Comparison of ENCODE assay signal across 11 cellular contexts in genomic region chr13:48431987-48432615, GRCh38. TPM values are rescaled to one million over a fixed set of nuclear protein-coding genes. Genes with fewer than 3 reads are reported as not detected.
DNase-seq lines count a peak whose midpoint lies in the region; ATAC-seq and TF ChIP-seq lines count a peak whose summit lies in the region.
"Had no signal": no experiment of that assay in that cellular context is flagged by ENCODE, and none has a peak within 500 bp of the region (broad histone marks: within the 10 kb centered on the region; RNA-seq: fewer than 3 reads in every experiment).

No MANE protein-coding gene starts in this region.

- H3K79me2 ChIP-seq in parathyroid adenoma = no peaks in the 10 kb centered on the region

- intact Hi-C loops in CD4-positive, alpha-beta memory T cell (cut with micrococcal nuclease) = loop anchor here (1.0 to 2.0 kb wide), 2 partner anchors 8 to 15 kb away; no protein-coding TSS in a partner anchor

- H3K9ac ChIP-seq in parathyroid adenoma = no peak overlapping the region

- no peaks in the 10 kb centered on the region for H3K9me3 Mint-ChIP-seq in CD4-positive, alpha-beta memory T cell
- H3K9me3 Mint-ChIP-seq in endothelial cell (ENCODE audit: unreplicated experiment) = no peaks in the 10 kb centered on the region

- no peak overlapping the region for H3K4me3 ChIP-seq in CD4-positive, alpha-beta memory T cell (ENCODE audit: low read length in 2 of 2)
- no peak overlapping the region for H3K4me3 ChIP-seq in parathyroid adenoma (ENCODE audit: low read depth, low read length)
- H3K4me3 ChIP-seq: lung had no signal

- H3K27me3 ChIP-seq in CD4-positive, alpha-beta memory T cell (ENCODE audit: insufficient read depth, low read length) = no peaks in the 10 kb centered on the region
- no peaks in the 10 kb centered on the region for H3K27me3 ChIP-seq in parathyroid adenoma (ENCODE audit: control insufficient read depth, insufficient read depth, low read length)

- peak overlapping the region in 7 of 8 donors; percentile 12 to 85 (median 58) for H3K4me3 Mint-ChIP-seq in CD4-positive, alpha-beta memory T cell
- H3K4me3 Mint-ChIP-seq in endothelial cell (ENCODE audit: unreplicated experiment) = no peak overlapping the region

- H3K27me3 Mint-ChIP-seq in CD4-positive, alpha-beta memory T cell = no peaks in the 10 kb centered on the region
- H3K27me3 Mint-ChIP-seq in endothelial cell (ENCODE audit: unreplicated experiment) = no peaks in the 10 kb centered on the region

- TF ChIP-seq CTCF in endothelial cell (IDR thresholded peaks at IDR 0.05; ENCODE audit: unreplicated experiment) (no peak), parathyroid adenoma (IDR thresholded peaks at IDR 0.05) (no peak)

- H3K4me1 Mint-ChIP-seq in CD4-positive, alpha-beta memory T cell = peaks cover 45 to 63% (median 56%) of the 10 kb centered on the region in 4 donors
- peaks cover 17% of the 10 kb centered on the region for H3K4me1 Mint-ChIP-seq in endothelial cell (ENCODE audit: unreplicated experiment)

- CTCF ChIA-PET in CD4-positive, alpha-beta memory T cell (lab: Charles Lee; ENCODE audit: partially characterized antibody) = no interaction called here

- peaks cover 1 to 4% of the 10 kb centered on the region in 2 donors for H3K36me3 Mint-ChIP-seq in CD4-positive, alpha-beta memory T cell
- no peaks in the 10 kb centered on the region for H3K36me3 Mint-ChIP-seq in endothelial cell (ENCODE audit: low read depth, unreplicated experiment)

- H3K27ac ChIP-seq in CD4-positive, alpha-beta memory T cell (ENCODE audit: low read depth, low read length) = no peak overlapping the region
- peak overlapping the region; percentile 42 for H3K27ac ChIP-seq in parathyroid adenoma

- ATAC-seq in GM21390 (IDR thresholded peaks at IDR 0.05; ENCODE audit: unreplicated experiment) = no peak

- no peaks in the 10 kb centered on the region for H3K9me3 ChIP-seq in CD4-positive, alpha-beta memory T cell (ENCODE audit: control insufficient read depth in 1 of 2, low read length in 2 of 2)
- H3K9me3 ChIP-seq in parathyroid adenoma (ENCODE audit: control insufficient read depth, low read length) = no peaks in the 10 kb centered on the region

- POLR2A ChIA-PET in CD4-positive, alpha-beta memory T cell (lab: Charles Lee; ENCODE audit: partially characterized antibody) = interaction anchor here (0.8 to 1.6 kb wide), 3 partner anchors 11 to 100 kb away, joined by 3 to 5 read pairs (median 4); no protein-coding TSS in a partner anchor

- no peaks in the 10 kb centered on the region for H3K36me3 ChIP-seq in CD4-positive, alpha-beta memory T cell (ENCODE audit: insufficient read depth, low read length)
- no peaks in the 10 kb centered on the region for H3K36me3 ChIP-seq in parathyroid adenoma (ENCODE audit: control insufficient read depth, insufficient read depth, low read length)

- no peak overlapping the region for H3K4me2 ChIP-seq in parathyroid adenoma (ENCODE audit: low read length)

- H3K4me1 ChIP-seq in CD4-positive, alpha-beta memory T cell (ENCODE audit: insufficient read depth, low read length) = peaks cover 69% of the 10 kb centered on the region
- peaks cover 3% of the 10 kb centered on the region for H3K4me1 ChIP-seq in parathyroid adenoma

- peak overlapping the region; percentile 18 to 90 (median 75) for H3K27ac Mint-ChIP-seq in CD4-positive, alpha-beta memory T cell
- peak overlapping the region; percentile 68 for H3K27ac Mint-ChIP-seq in endothelial cell (ENCODE audit: unreplicated experiment)

- no peak overlapping the region for H2AFZ ChIP-seq in parathyroid adenoma

- no peak for DNase-seq in CD4-positive, alpha-beta memory T cell
- peak; percentile 34 for DNase-seq in NCI-H2171 (lab: John Stamatoyannopoulos, UW)
- DNase-seq in endothelial cell (ENCODE audit: low spot score) = no peak
- DNase-seq in C1 segment of cervical spinal cord (lab: John Stamatoyannopoulos, UW) = no peak
- DNase-seq in GM19240 (ENCODE audit: insufficient read length, low spot score) = no peak
- DNase-seq in activated gamma-delta T cell (lab: John Stamatoyannopoulos, UW) = no peak
- DNase-seq: NCI-H446 treated with DMSO at 0.1 percent for 48 hours; stimulated activated CD4-positive, alpha-beta T cell treated with anti-CD3 and anti-CD28 coated beads, Interleukin-1b, Interleukin-23, amount 100 ng/mL, for 48 hours had no signal

RNA-seq across cellular contexts. Expression of gene LPAR6, which starts 19.2 kb away (rescaled TPM):
- 10 to 100 TPM; 89.0 to 91.1 TPM for total RNA-seq in CD4-positive, alpha-beta memory T cell
- polyA plus RNA-seq in CD4-positive, alpha-beta memory T cell = 100 to 1,000 TPM in 1 of 2 donors, 10 to 100 TPM in 1; 69.1 to 134 TPM
- total RNA-seq in endothelial cell (ENCODE audit: unreplicated experiment) = 98.0 TPM
